18 cellular contexts compared by ENCODE assay signal in the genomic region with DNA sequence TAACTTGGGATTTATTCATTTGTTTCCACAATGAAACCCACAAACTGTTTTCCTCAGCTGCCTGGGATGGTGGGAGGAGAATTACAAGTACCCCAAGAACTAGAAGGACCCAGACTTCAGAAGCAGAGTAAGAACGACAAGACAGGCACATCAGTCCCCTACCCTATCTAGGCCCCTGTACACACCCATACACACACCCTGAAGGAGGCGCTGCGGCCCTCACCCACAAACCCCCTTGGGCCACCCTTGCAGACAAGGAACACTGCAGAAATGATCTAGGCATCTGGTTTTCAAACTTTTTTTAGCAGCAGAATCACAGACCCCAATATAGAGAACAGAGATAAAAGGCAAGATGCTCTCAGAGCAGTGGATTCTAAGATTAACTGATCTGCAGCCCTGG. TPM values are rescaled to one million over a fixed set of nuclear protein-coding genes. Genes with fewer than 3 reads are reported as not detected.
A peak's percentile ranks its signal among the peaks of the same experiment; 100 is the strongest.
DNase-seq lines count a peak whose midpoint lies in the region; ATAC-seq, FAIRE-seq and TF ChIP-seq lines count a peak whose summit lies in the region.
"Had no signal": no experiment of that assay in that cellular context is flagged by ENCODE, and none has a peak within 500 bp of the region (broad histone marks: within the 10 kb centered on the region; RNA-seq: fewer than 3 reads in every experiment).

No MANE protein-coding gene starts in this region.

- no peak overlapping the region for H3K4me2 ChIP-seq in HCT116 (ENCODE audit: low read length)

- CTCF ChIA-PET in activated CD4-positive, alpha-beta memory T cell treated with anti-CD3 and anti-CD28 coated beads for 36 hours (lab: Charles Lee), result no interaction called here
- CTCF ChIA-PET in activated CD4-positive, alpha-beta memory T cell treated with anti-CD3 and anti-CD28 coated beads, Interleukin-2, amount 10 ng/mL, durations not matched to agents 7 days and 5 days (lab: Charles Lee), result no interaction called here
- CTCF ChIA-PET in HCT116 (lab: Charles Lee), result no interaction called here
- CTCF ChIA-PET in naive thymus-derived CD4-positive, alpha-beta T cell (lab: Charles Lee), result no interaction called here

- H2AFZ ChIP-seq in HCT116 (ENCODE audit: low read depth, low read length, poor library complexity, severe bottlenecking), result no peak overlapping the region

- no peak overlapping the region for H3K9ac ChIP-seq in HCT116 (ENCODE audit: low read length)

- no peak overlapping the region for H3K27ac Mint-ChIP-seq in activated CD4-positive, alpha-beta memory T cell treated with anti-CD3 and anti-CD28 coated beads for 36 hours
- H3K27ac Mint-ChIP-seq in activated CD4-positive, alpha-beta memory T cell treated with anti-CD3 and anti-CD28 coated beads, Interleukin-2, amount 10 ng/mL, durations not matched to agents 7 days and 5 days, result no peak overlapping the region
- peak overlapping the region; percentile 1 for H3K27ac Mint-ChIP-seq in activated naive CD8-positive, alpha-beta T cell treated with anti-CD3 and anti-CD28 coated beads, Interleukin-2, amount 50 U/mL, for 24 hours
- H3K27ac Mint-ChIP-seq in naive thymus-derived CD4-positive, alpha-beta T cell, result peak overlapping the region in 8 of 9 donors; percentile 20 to 100 (median 66)

- intact Hi-C loops in activated CD4-positive, alpha-beta memory T cell treated with anti-CD3 and anti-CD28 coated beads for 36 hours (cut with micrococcal nuclease), result no loop called here
- intact Hi-C loops in HCT116 (cut with micrococcal nuclease), result no loop called here
- intact Hi-C loops in naive thymus-derived CD4-positive, alpha-beta T cell (cut with micrococcal nuclease), result no loop called here

- H3K79me2 ChIP-seq in HCT116 (ENCODE audit: insufficient read depth, low read length), result no peaks in the 10 kb centered on the region; the same call in 1 of the 2 replicates

- DNase-seq in activated CD4-positive, alpha-beta memory T cell treated with anti-CD3 and anti-CD28 coated beads for 36 hours, result peak; percentile 34
- DNase-seq in activated CD4-positive, alpha-beta memory T cell treated with anti-CD3 and anti-CD28 coated beads, Interleukin-2, amount 10 ng/mL, durations not matched to agents 7 days and 5 days, result no peak
- no peak for DNase-seq in HCT116 (ENCODE audit: low read depth, low spot score)
- DNase-seq in activated naive CD8-positive, alpha-beta T cell treated with anti-CD3 and anti-CD28 coated beads, Interleukin-2, amount 50 U/mL, for 24 hours, result no peak
- DNase-seq in naive thymus-derived CD4-positive, alpha-beta T cell, result no peak
- DNase-seq in GM12891 (ENCODE audit: insufficient read length, low spot score), result no peak
- no peak for DNase-seq in H4 (ENCODE audit: low spot score)
- DNase-seq in NK-92 (lab: John Stamatoyannopoulos, UW; ENCODE audit: unreplicated experiment), result no peak
- DNase-seq: cortex of kidney; esophagus squamous epithelium; hippocampal formation; left ventricle myocardium superior; NCI-H1694 treated with DMSO at 0.1 percent for 48 hours; psoas muscle; stimulated activated CD4-positive, alpha-beta T cell treated with anti-CD3 and anti-CD28 coated beads, Interleukin-12 subunit alpha, Interleukin-12 subunit beta, amount 100 ng/mL, for 4 hours had no signal

- RAD21 ChIA-PET in HCT116 (lab: Charles Lee; ENCODE audit: low non-redundant PET in 1 of 2, low total read pairs in 2 of 2, uncharacterized antibody in 2 of 2, unreplicated experiment in 2 of 2), result no interaction called here

- TF ChIP-seq POLR2A in HCT116 (IDR thresholded peaks at IDR 0.05; ENCODE audit: borderline replicate concordance, extremely low read depth, insufficient read depth, insufficient read length) (no peak), GM12891 (IDR thresholded peaks at IDR 0.05; ENCODE audit: low read depth, low read length) (no peak)

- BruUV-seq in HCT116 (replicated peaks; lab: Mats Ljungman, UMichigan), result no TSS peak

- TF ChIP-seq CTCF in HCT116 (IDR thresholded peaks at IDR 0.05 in 2 of 3, conservative IDR thresholded peaks at IDR 0.05 in 1 of 3; ENCODE audit: borderline replicate concordance in 1 of 3, insufficient read depth in 1 of 3, low read depth in 2 of 3, low read length in 2 of 3), result peak in 2 of 3 experiments; percentile 27 to 49; a peak in 2 of 6 replicates

- H3K27me3 Mint-ChIP-seq in activated CD4-positive, alpha-beta memory T cell treated with anti-CD3 and anti-CD28 coated beads for 36 hours, result no peaks in the 10 kb centered on the region
- no peaks in the 10 kb centered on the region for H3K27me3 Mint-ChIP-seq in activated CD4-positive, alpha-beta memory T cell treated with anti-CD3 and anti-CD28 coated beads, Interleukin-2, amount 10 ng/mL, durations not matched to agents 7 days and 5 days
- H3K27me3 Mint-ChIP-seq in activated naive CD8-positive, alpha-beta T cell treated with anti-CD3 and anti-CD28 coated beads, Interleukin-2, amount 50 U/mL, for 24 hours, result no peaks in the 10 kb centered on the region
- no peaks in the 10 kb centered on the region for H3K27me3 Mint-ChIP-seq in naive thymus-derived CD4-positive, alpha-beta T cell

- peaks cover 4 to 7% of the 10 kb centered on the region in 2 experiments for H3K4me1 ChIP-seq in HCT116 (ENCODE audit: control insufficient read depth in 1 of 2, insufficient read depth in 2 of 2, low read length in 2 of 2)
- H3K4me1 ChIP-seq in naive thymus-derived CD4-positive, alpha-beta T cell (ENCODE audit: control insufficient read depth in 2 of 2, insufficient read depth in 2 of 2, low read length in 2 of 2), result peaks cover 40 to 41% of the 10 kb centered on the region in 2 donors
- H3K4me1 ChIP-seq: ascending aorta, psoas muscle had no signal

- peaks cover 83% of the 10 kb centered on the region for H3K4me1 Mint-ChIP-seq in activated CD4-positive, alpha-beta memory T cell treated with anti-CD3 and anti-CD28 coated beads for 36 hours (ENCODE audit: low read depth)
- H3K4me1 Mint-ChIP-seq in activated CD4-positive, alpha-beta memory T cell treated with anti-CD3 and anti-CD28 coated beads, Interleukin-2, amount 10 ng/mL, durations not matched to agents 7 days and 5 days, result peaks cover 47% of the 10 kb centered on the region
- peaks cover 72% of the 10 kb centered on the region for H3K4me1 Mint-ChIP-seq in activated naive CD8-positive, alpha-beta T cell treated with anti-CD3 and anti-CD28 coated beads, Interleukin-2, amount 50 U/mL, for 24 hours
- H3K4me1 Mint-ChIP-seq in naive thymus-derived CD4-positive, alpha-beta T cell, result peaks cover 52 to 100% (median 97%) of the 10 kb centered on the region in 7 donors

- no peaks in the 10 kb centered on the region for H3K9me3 ChIP-seq in HCT116 (ENCODE audit: control insufficient read depth in 1 of 2, insufficient read depth in 1 of 2, low read depth in 1 of 2, low read length in 2 of 2)
- H3K9me3 ChIP-seq in naive thymus-derived CD4-positive, alpha-beta T cell (ENCODE audit: control insufficient read depth in 2 of 3, low read length in 3 of 3), result no peaks in the 10 kb centered on the region
- H3K9me3 ChIP-seq: ascending aorta, esophagus squamous epithelium, psoas muscle had no signal

- no peak overlapping the region for H3K4me3 ChIP-seq in HCT116 (replicated peaks in 1 of 2; ENCODE audit: low read depth in 1 of 2, low read length in 2 of 2)
- no peak overlapping the region for H3K4me3 ChIP-seq in naive thymus-derived CD4-positive, alpha-beta T cell (ENCODE audit: low read length)
- H3K4me3 ChIP-seq: ascending aorta, esophagus squamous epithelium, psoas muscle had no signal

- no peak overlapping the region for H3K4me3 Mint-ChIP-seq in activated CD4-positive, alpha-beta memory T cell treated with anti-CD3 and anti-CD28 coated beads for 36 hours
- H3K4me3 Mint-ChIP-seq in activated CD4-positive, alpha-beta memory T cell treated with anti-CD3 and anti-CD28 coated beads, Interleukin-2, amount 10 ng/mL, durations not matched to agents 7 days and 5 days, result no peak overlapping the region
- no peak overlapping the region for H3K4me3 Mint-ChIP-seq in activated naive CD8-positive, alpha-beta T cell treated with anti-CD3 and anti-CD28 coated beads, Interleukin-2, amount 50 U/mL, for 24 hours
- H3K4me3 Mint-ChIP-seq in naive thymus-derived CD4-positive, alpha-beta T cell, result peak overlapping the region in 2 of 10 donors; percentile 3 to 48

- no peaks in the 10 kb centered on the region for H3K27me3 ChIP-seq in HCT116 (ENCODE audit: insufficient read depth, low read length)
- H3K27me3 ChIP-seq in naive thymus-derived CD4-positive, alpha-beta T cell (ENCODE audit: control insufficient read depth in 2 of 2, insufficient read depth in 2 of 2, low read length in 2 of 2), result no peaks in the 10 kb centered on the region
- H3K27me3 ChIP-seq: ascending aorta, esophagus squamous epithelium had no signal

- no peak overlapping the region for H3K27ac ChIP-seq in HCT116 (ENCODE audit: low read depth, low read length)
- no peak overlapping the region for H3K27ac ChIP-seq in naive thymus-derived CD4-positive, alpha-beta T cell (ENCODE audit: low read depth, low read length)
- H3K27ac ChIP-seq: ascending aorta, esophagus squamous epithelium, psoas muscle, VCaP had no signal

- FAIRE-seq in GM12891 (lab: Jason Lieb, UNC), result no peak
- FAIRE-seq: A204.1 had no signal

- H3K9me2 ChIP-seq in HCT116 (ENCODE audit: insufficient read depth), result no peaks in the 10 kb centered on the region

- ATAC-seq in HCT116, result no peak
- ATAC-seq in activated naive CD8-positive, alpha-beta T cell treated with anti-CD3 and anti-CD28 coated beads, Interleukin-2, amount 50 U/mL, for 24 hours, result no peak
- no peak for ATAC-seq in naive thymus-derived CD4-positive, alpha-beta T cell
- ATAC-seq: left ventricle myocardium superior, psoas muscle had no signal

- no peaks in the 10 kb centered on the region for H4K20me1 ChIP-seq in HCT116 (ENCODE audit: insufficient read depth)

- H3K36me3 ChIP-seq in HCT116 (ENCODE audit: control insufficient read depth in 1 of 2, insufficient read depth in 2 of 2, low read length in 2 of 2), result no peaks in the 10 kb centered on the region
- H3K36me3 ChIP-seq in naive thymus-derived CD4-positive, alpha-beta T cell (ENCODE audit: control insufficient read depth in 2 of 3, insufficient read depth in 3 of 3, low read length in 3 of 3), result no peaks in the 10 kb centered on the region
- H3K36me3 ChIP-seq: ascending aorta, esophagus squamous epithelium had no signal

- H3K36me3 Mint-ChIP-seq in activated CD4-positive, alpha-beta memory T cell treated with anti-CD3 and anti-CD28 coated beads for 36 hours, result peaks cover 9% of the 10 kb centered on the region
- peaks cover 9% of the 10 kb centered on the region for H3K36me3 Mint-ChIP-seq in activated CD4-positive, alpha-beta memory T cell treated with anti-CD3 and anti-CD28 coated beads, Interleukin-2, amount 10 ng/mL, durations not matched to agents 7 days and 5 days (ENCODE audit: low read depth)
- no peaks in the 10 kb centered on the region for H3K36me3 Mint-ChIP-seq in activated naive CD8-positive, alpha-beta T cell treated with anti-CD3 and anti-CD28 coated beads, Interleukin-2, amount 50 U/mL, for 24 hours (ENCODE audit: low read depth)
- H3K36me3 Mint-ChIP-seq in naive thymus-derived CD4-positive, alpha-beta T cell, result peaks cover 0 to 17% (median 12%) of the 10 kb centered on the region in 5 donors

- POLR2A ChIA-PET in activated CD4-positive, alpha-beta memory T cell treated with anti-CD3 and anti-CD28 coated beads for 36 hours (lab: Charles Lee), result interaction anchor here (1.0 kb wide), 1 partner anchor 31 kb away, joined by 3 read pairs; no protein-coding TSS in a partner anchor
- POLR2A ChIA-PET in activated CD4-positive, alpha-beta memory T cell treated with anti-CD3 and anti-CD28 coated beads, Interleukin-2, amount 10 ng/mL, durations not matched to agents 7 days and 5 days (lab: Charles Lee), result no interaction called here
- POLR2A ChIA-PET in HCT116 (lab: Charles Lee), result no interaction called here
- POLR2A ChIA-PET in naive thymus-derived CD4-positive, alpha-beta T cell (lab: Charles Lee), result interaction anchor here (1.4 kb wide), 1 partner anchor 8 kb away, joined by 3 read pairs; no protein-coding TSS in a partner anchor

- H3K9me3 Mint-ChIP-seq in activated CD4-positive, alpha-beta memory T cell treated with anti-CD3 and anti-CD28 coated beads for 36 hours, result no peaks in the 10 kb centered on the region
- H3K9me3 Mint-ChIP-seq in activated CD4-positive, alpha-beta memory T cell treated with anti-CD3 and anti-CD28 coated beads, Interleukin-2, amount 10 ng/mL, durations not matched to agents 7 days and 5 days, result no peaks in the 10 kb centered on the region
- no peaks in the 10 kb centered on the region for H3K9me3 Mint-ChIP-seq in activated naive CD8-positive, alpha-beta T cell treated with anti-CD3 and anti-CD28 coated beads, Interleukin-2, amount 50 U/mL, for 24 hours
- peaks cover 0 to 2% (median 0%) of the 10 kb centered on the region in 11 donors for H3K9me3 Mint-ChIP-seq in naive thymus-derived CD4-positive, alpha-beta T cell

- TF ChIP-seq RAD21 in HCT116 (IDR thresholded peaks at IDR 0.05; ENCODE audit: low read depth), result no peak

RNA-seq across cellular contexts. Expression of gene TRERF1, which starts 55.0 kb away (rescaled TPM):
- total RNA-seq in activated CD4-positive, alpha-beta memory T cell treated with anti-CD3 and anti-CD28 coated beads for 36 hours, result 10 to 100 TPM; 16.3 to 16.7 TPM
- total RNA-seq in activated CD4-positive, alpha-beta memory T cell treated with anti-CD3 and anti-CD28 coated beads, Interleukin-2, amount 10 ng/mL, durations not matched to agents 7 days and 5 days, result 10 to 100 TPM; 17.4 to 18.2 TPM
- 12.4 TPM for total RNA-seq in HCT116 (2021; ENCODE audit: unreplicated experiment)
- 5.7 and 7.1 TPM in 2 replicates for polyA plus RNA-seq in HCT116 (2012)
- 10 to 100 TPM; 20.7 to 32.4 (median 27.1) TPM for total RNA-seq in naive thymus-derived CD4-positive, alpha-beta T cell
- 1 to 10 TPM; 4.8 to 7.5 TPM for polyA plus RNA-seq in naive thymus-derived CD4-positive, alpha-beta T cell
- polyA plus RNA-seq in GM12891 (2012; ENCODE audit: low read depth, missing spikeins), result 3.5 TPM
- 4.3 and 5.2 TPM in 2 replicates for total RNA-seq in H4 (2014; rRNA removed; shearing (Covaris generic))

Comparison
In these comparisons a context has a peak if more than half of its experiments do, and no peak if none do; other contexts are left out.
1. POLR2A ChIA-PET loops: an anchor here in activated CD4-positive, alpha-beta memory T cell treated with anti-CD3 and anti-CD28 coated beads for 36 hours (1.0 kb wide) and naive thymus-derived CD4-positive, alpha-beta T cell (1.4 kb wide); none called in activated CD4-positive, alpha-beta memory T cell treated with anti-CD3 and anti-CD28 coated beads, Interleukin-2, amount 10 ng/mL, durations not matched to agents 7 days and 5 days and HCT116.
2. H3K27ac Mint-ChIP-seq: peak in activated naive CD8-positive, alpha-beta T cell treated with anti-CD3 and anti-CD28 coated beads, Interleukin-2, amount 50 U/mL, for 24 hours (single experiment) and naive thymus-derived CD4-positive, alpha-beta T cell (8 of 9); none in activated CD4-positive, alpha-beta memory T cell treated with anti-CD3 and anti-CD28 coated beads for 36 hours (single experiment) and activated CD4-positive, alpha-beta memory T cell treated with anti-CD3 and anti-CD28 coated beads, Interleukin-2, amount 10 ng/mL, durations not matched to agents 7 days and 5 days (single experiment).